8 cellular contexts compared by ENCODE assay signal in genomic region chr3:180601688-180602666, GRCh38. TPM values are rescaled to one million over a fixed set of nuclear protein-coding genes. Genes with fewer than 3 reads are reported as not detected.
DNase-seq lines count a peak whose midpoint lies in the region; ATAC-seq and TF ChIP-seq lines count a peak whose summit lies in the region.

Gene TTC14 (plus strand): TSS chr3:180602163. CDS start chr3:180602262, 99 bp downstream.

- H3K36me3 ChIP-seq in DOHH2 (ENCODE audit: control insufficient read depth, low read length), result peaks cover 41% of the 10 kb centered on the region
- peaks cover 39% of the 10 kb centered on the region for H3K36me3 ChIP-seq in KOPT-K1 (ENCODE audit: insufficient read depth, low read length)
- H3K36me3 ChIP-seq in fibroblast of lung (ENCODE audit: control insufficient read depth, insufficient read depth, low read length), result peaks cover 2% of the 10 kb centered on the region
- peaks cover 9 to 30% (median 19%) of the 10 kb centered on the region in 3 experiments for H3K36me3 ChIP-seq in naive thymus-derived CD4-positive, alpha-beta T cell (ENCODE audit: control insufficient read depth in 2 of 3, insufficient read depth in 3 of 3, low read length in 3 of 3)

- H3K27me3 ChIP-seq in DOHH2 (ENCODE audit: control insufficient read depth, low read length) (no peaks in the 10 kb centered on the region), fibroblast of lung (ENCODE audit: control insufficient read depth, insufficient read depth, low read length) (no peaks in the 10 kb centered on the region)
- H3K27me3 ChIP-seq in naive thymus-derived CD4-positive, alpha-beta T cell (ENCODE audit: control insufficient read depth in 2 of 2, insufficient read depth in 2 of 2, low read length in 2 of 2), result no peaks in the 10 kb centered on the region

- peaks cover 2% of the 10 kb centered on the region; the same call in 1 of the 2 replicates for H3F3A ChIP-seq in DOHH2 (ENCODE audit: control insufficient read depth, insufficient read depth)

- H3K9me2 ChIP-seq in DOHH2 (replicated peaks; ENCODE audit: control insufficient read depth, low read length), result no peaks in the 10 kb centered on the region

- CTCF ChIA-PET in naive thymus-derived CD4-positive, alpha-beta T cell (lab: Charles Lee), result interaction anchor here (1.4 kb wide), 1 partner anchor 77 kb away, joined by 5 read pairs; the partner anchor contains the start of gene CCDC39

- peak within 1 kb of the TSS; percentile 74 for H3K4me2 ChIP-seq in DOHH2 (ENCODE audit: low read length)
- peak within 1 kb of the TSS; percentile 87 for H3K4me2 ChIP-seq in fibroblast of lung (ENCODE audit: extremely low read depth, insufficient read depth, low read length)

- peak within 1 kb of the TSS; percentile 88 for H3K27ac ChIP-seq in DOHH2 (ENCODE audit: low read depth, low read length)
- peak within 1 kb of the TSS; percentile 88 for H3K27ac ChIP-seq in KOPT-K1 (ENCODE audit: low read depth, low read length, poor library complexity, severe bottlenecking)
- peak within 1 kb of the TSS; percentile 86 for H3K27ac ChIP-seq in fibroblast of lung (ENCODE audit: insufficient read depth, low read length)
- H3K27ac ChIP-seq in naive thymus-derived CD4-positive, alpha-beta T cell (ENCODE audit: low read depth, low read length), result peak within 1 kb of the TSS; percentile 88

- peaks cover 12% of the 10 kb centered on the region for H3K9me3 Mint-ChIP-seq in activated T-helper 1 cell treated with anti-CD3 and anti-CD28 coated beads, Interleukin-12 subunit alpha, Interleukin-12 subunit beta, Interleukin-2, Interleukin-4 antibody, amounts not matched to agents 30 ng/mL and 10 ng/mL and 1 ng/mL, durations not matched to agents 14 hours and 24 hours and 36 hours
- peaks cover 0 to 7% (median 4%) of the 10 kb centered on the region in 11 donors for H3K9me3 Mint-ChIP-seq in naive thymus-derived CD4-positive, alpha-beta T cell
- H3K9me3 Mint-ChIP-seq in stimulated activated naive B cell treated with anti-CD40 and anti-IgM and Interleukin-4, amounts not matched to agents 10 μg/mL and 1 μg/mL and 100 μg/mL, for 72 hours, result peaks cover 2 to 4% of the 10 kb centered on the region in 2 donors

- peak; percentile 94 for DNase-seq in RPMI7951 (ENCODE audit: low read depth)
- DNase-seq in activated T-helper 1 cell treated with anti-CD3 and anti-CD28 coated beads, Interleukin-12 subunit alpha, Interleukin-12 subunit beta, Interleukin-2, Interleukin-4 antibody, amounts not matched to agents 30 ng/mL and 10 ng/mL and 1 ng/mL, durations not matched to agents 14 hours and 24 hours and 36 hours (ENCODE audit: low spot score), result peak; percentile 92
- DNase-seq in fibroblast of lung (ENCODE audit: low read depth in 2 of 2), result peak; percentile 95 to 97
- peak; percentile 80 to 94 (median 92) for DNase-seq in naive thymus-derived CD4-positive, alpha-beta T cell
- DNase-seq in stimulated activated naive B cell treated with anti-CD40 and anti-IgM and Interleukin-4, amounts not matched to agents 10 μg/mL and 1 μg/mL and 100 μg/mL, for 72 hours, result peak; percentile 97

- H3K36me3 Mint-ChIP-seq in activated T-helper 1 cell treated with anti-CD3 and anti-CD28 coated beads, Interleukin-12 subunit alpha, Interleukin-12 subunit beta, Interleukin-2, Interleukin-4 antibody, amounts not matched to agents 30 ng/mL and 10 ng/mL and 1 ng/mL, durations not matched to agents 14 hours and 24 hours and 36 hours (ENCODE audit: low read depth), result peaks cover 31% of the 10 kb centered on the region
- peaks cover 4 to 35% (median 23%) of the 10 kb centered on the region in 5 donors for H3K36me3 Mint-ChIP-seq in naive thymus-derived CD4-positive, alpha-beta T cell
- peaks cover 17 to 23% of the 10 kb centered on the region in 2 donors for H3K36me3 Mint-ChIP-seq in stimulated activated naive B cell treated with anti-CD40 and anti-IgM and Interleukin-4, amounts not matched to agents 10 μg/mL and 1 μg/mL and 100 μg/mL, for 72 hours

- peak within 1 kb of the TSS; percentile 88 for H3K9ac ChIP-seq in fibroblast of lung (ENCODE audit: insufficient read depth, low read length)

- intact Hi-C loops in activated T-helper 1 cell treated with anti-CD3 and anti-CD28 coated beads, Interleukin-12 subunit alpha, Interleukin-12 subunit beta, Interleukin-2, Interleukin-4 antibody, amounts not matched to agents 30 ng/mL and 10 ng/mL and 1 ng/mL, durations not matched to agents 14 hours and 24 hours and 36 hours (cut with micrococcal nuclease), result loop anchor here (1.0 to 10.0 kb wide), 11 partner anchors 22 to 1587 kb away; partner anchors contain the start of genes ACTL6A, CCDC39, DNAJC19 and FXR1
- intact Hi-C loops in naive thymus-derived CD4-positive, alpha-beta T cell (cut with micrococcal nuclease), result loop anchor here (1.0 to 10.0 kb wide), 17 partner anchors 15 to 1587 kb away; partner anchors contain the start of genes CCDC39 (in 2 of the 2), FXR1 (in 2 of the 2), MFN1 (in 2 of the 2) and DNAJC19 (in 1 of the 2)

- POLR2A ChIA-PET in naive thymus-derived CD4-positive, alpha-beta T cell (lab: Charles Lee), result interaction anchor here (0.6 to 2.5 kb wide), 12 partner anchors 10 to 1255 kb away, joined by 3 to 27 read pairs (median 4); partner anchors contain the start of genes CCDC39, DNAJC19, FXR1 and MFN1

- H2AFZ ChIP-seq in fibroblast of lung (ENCODE audit: low read length), result peak within 1 kb of the TSS; percentile 98

- peaks cover 20% of the 10 kb centered on the region for H3K4me1 ChIP-seq in DOHH2 (ENCODE audit: control insufficient read depth, low read length)
- no peaks in the 10 kb centered on the region for H3K4me1 ChIP-seq in fibroblast of lung (ENCODE audit: control insufficient read depth, extremely low read depth, insufficient read depth, low read length)
- H3K4me1 ChIP-seq in naive thymus-derived CD4-positive, alpha-beta T cell (ENCODE audit: control insufficient read depth in 2 of 2, insufficient read depth in 2 of 2, low read length in 2 of 2), result peaks cover 12% of the 10 kb centered on the region in 2 donors

- peak within 1 kb of the TSS; percentile 91 for H3K4me3 Mint-ChIP-seq in activated T-helper 1 cell treated with anti-CD3 and anti-CD28 coated beads, Interleukin-12 subunit alpha, Interleukin-12 subunit beta, Interleukin-2, Interleukin-4 antibody, amounts not matched to agents 30 ng/mL and 10 ng/mL and 1 ng/mL, durations not matched to agents 14 hours and 24 hours and 36 hours
- peak within 1 kb of the TSS; percentile 88 to 98 (median 96) for H3K4me3 Mint-ChIP-seq in naive thymus-derived CD4-positive, alpha-beta T cell
- peak within 1 kb of the TSS; percentile 92 to 97 for H3K4me3 Mint-ChIP-seq in stimulated activated naive B cell treated with anti-CD40 and anti-IgM and Interleukin-4, amounts not matched to agents 10 μg/mL and 1 μg/mL and 100 μg/mL, for 72 hours

- H3K9me3 ChIP-seq in DOHH2 (ENCODE audit: control insufficient read depth, insufficient read depth, low read length), result peaks cover 7% of the 10 kb centered on the region; the same call in 1 of the 2 replicates
- no peaks in the 10 kb centered on the region for H3K9me3 ChIP-seq in KOPT-K1 (ENCODE audit: insufficient read depth, low read length, poor library complexity, severe bottlenecking)
- H3K9me3 ChIP-seq in fibroblast of lung (ENCODE audit: control insufficient read depth, insufficient read depth, low read depth, low read length), result no peaks in the 10 kb centered on the region
- no peaks in the 10 kb centered on the region for H3K9me3 ChIP-seq in naive thymus-derived CD4-positive, alpha-beta T cell (ENCODE audit: control insufficient read depth in 2 of 3, low read length in 3 of 3)

- H3K4me1 Mint-ChIP-seq in activated T-helper 1 cell treated with anti-CD3 and anti-CD28 coated beads, Interleukin-12 subunit alpha, Interleukin-12 subunit beta, Interleukin-2, Interleukin-4 antibody, amounts not matched to agents 30 ng/mL and 10 ng/mL and 1 ng/mL, durations not matched to agents 14 hours and 24 hours and 36 hours (ENCODE audit: low read depth), result peaks cover 23% of the 10 kb centered on the region
- peaks cover 14 to 47% (median 39%) of the 10 kb centered on the region in 7 donors for H3K4me1 Mint-ChIP-seq in naive thymus-derived CD4-positive, alpha-beta T cell
- peaks cover 4 to 17% of the 10 kb centered on the region in 2 donors for H3K4me1 Mint-ChIP-seq in stimulated activated naive B cell treated with anti-CD40 and anti-IgM and Interleukin-4, amounts not matched to agents 10 μg/mL and 1 μg/mL and 100 μg/mL, for 72 hours

- H4K20me1 ChIP-seq in DOHH2 (ENCODE audit: control insufficient read depth, insufficient read depth, low read depth, low read length), result no peaks in the 10 kb centered on the region; the same call in 1 of the 2 replicates
- no peaks in the 10 kb centered on the region for H4K20me1 ChIP-seq in fibroblast of lung (ENCODE audit: control insufficient read depth, extremely low read depth, insufficient read depth, low read length)

- H3K4me3 ChIP-seq in DOHH2 (ENCODE audit: low read length), result peak within 1 kb of the TSS; percentile 93
- H3K4me3 ChIP-seq in fibroblast of lung (replicated peaks in 1 of 4; ENCODE audit: control extremely low read depth in 1 of 4, insufficient read depth in 1 of 4, low read depth in 3 of 4, low read length in 4 of 4), result peak within 1 kb of the TSS; percentile 83 to 98 (median 87)
- peak within 1 kb of the TSS; percentile 92 for H3K4me3 ChIP-seq in naive thymus-derived CD4-positive, alpha-beta T cell (ENCODE audit: low read length)

- TF ChIP-seq CTCF in DOHH2 (IDR thresholded peaks at IDR 0.05; ENCODE audit: low read depth, low read length, poor library complexity, severe bottlenecking) (peak; percentile 50), fibroblast of lung (conservative IDR thresholded peaks at IDR 0.05 in 1 of 2, IDR thresholded peaks at IDR 0.05 in 1 of 2; ENCODE audit: low read depth in 1 of 2, low read length in 2 of 2) (no peak)

- peaks cover 20% of the 10 kb centered on the region for H3K27me3 Mint-ChIP-seq in activated T-helper 1 cell treated with anti-CD3 and anti-CD28 coated beads, Interleukin-12 subunit alpha, Interleukin-12 subunit beta, Interleukin-2, Interleukin-4 antibody, amounts not matched to agents 30 ng/mL and 10 ng/mL and 1 ng/mL, durations not matched to agents 14 hours and 24 hours and 36 hours (ENCODE audit: insufficient read depth)
- peaks cover 4 to 23% (median 18%) of the 10 kb centered on the region in 5 donors for H3K27me3 Mint-ChIP-seq in naive thymus-derived CD4-positive, alpha-beta T cell
- H3K27me3 Mint-ChIP-seq in stimulated activated naive B cell treated with anti-CD40 and anti-IgM and Interleukin-4, amounts not matched to agents 10 μg/mL and 1 μg/mL and 100 μg/mL, for 72 hours, result peaks cover 19 to 20% of the 10 kb centered on the region in 2 donors

- H3K79me2 ChIP-seq in DOHH2 (ENCODE audit: control insufficient read depth, low read length), result peaks cover 23% of the 10 kb centered on the region
- H3K79me2 ChIP-seq in fibroblast of lung (ENCODE audit: control insufficient read depth, insufficient read depth, low read length), result peaks cover 25% of the 10 kb centered on the region

- peak; percentile 97 for ATAC-seq in GM21786 (IDR thresholded peaks at IDR 0.05; ENCODE audit: unreplicated experiment)
- ATAC-seq in naive thymus-derived CD4-positive, alpha-beta T cell, result peak; percentile 94
- peak; percentile 97 for ATAC-seq in stimulated activated naive B cell treated with anti-CD40 and anti-IgM and Interleukin-4, amounts not matched to agents 10 μg/mL and 1 μg/mL and 100 μg/mL, for 72 hours (replicated peaks)

- H3K27ac Mint-ChIP-seq in activated T-helper 1 cell treated with anti-CD3 and anti-CD28 coated beads, Interleukin-12 subunit alpha, Interleukin-12 subunit beta, Interleukin-2, Interleukin-4 antibody, amounts not matched to agents 30 ng/mL and 10 ng/mL and 1 ng/mL, durations not matched to agents 14 hours and 24 hours and 36 hours, result peak within 1 kb of the TSS; percentile 95
- peak within 1 kb of the TSS; percentile 92 to 99 (median 97) for H3K27ac Mint-ChIP-seq in naive thymus-derived CD4-positive, alpha-beta T cell
- peak within 1 kb of the TSS; percentile 96 for H3K27ac Mint-ChIP-seq in stimulated activated naive B cell treated with anti-CD40 and anti-IgM and Interleukin-4, amounts not matched to agents 10 μg/mL and 1 μg/mL and 100 μg/mL, for 72 hours

RNA-seq across cellular contexts. Expression of gene TTC14, which starts in this region (rescaled TPM):
- 19.1 and 30.9 TPM in 2 replicates for total RNA-seq in RPMI7951 (2014; rRNA removed; shearing (Covaris generic))
- total RNA-seq in activated T-helper 1 cell treated with anti-CD3 and anti-CD28 coated beads, Interleukin-12 subunit alpha, Interleukin-12 subunit beta, Interleukin-2, Interleukin-4 antibody, amounts not matched to agents 30 ng/mL and 10 ng/mL and 1 ng/mL, durations not matched to agents 14 hours and 24 hours and 36 hours, result 43.9 and 50.0 TPM in 2 replicates
- total RNA-seq in fibroblast of lung, result 23.9 and 33.4 TPM in 2 replicates
- 15.7 and 24.1 TPM in 2 replicates for polyA plus RNA-seq in fibroblast of lung
- polyA plus RNA-seq in fibroblast of lung (2012), result 10.4 and 11.9 TPM in 2 replicates
- 1.4 and 2.3 TPM in 2 replicates for polyA minus RNA-seq in fibroblast of lung (ENCODE audit: low replicate concordance)
- total RNA-seq in naive thymus-derived CD4-positive, alpha-beta T cell, result 100 to 1,000 TPM in 3 of 5 experiments, 10 to 100 TPM in 2; 76.5 to 201 (median 103) TPM
- polyA plus RNA-seq in naive thymus-derived CD4-positive, alpha-beta T cell, result 10 to 100 TPM; 18.7 to 31.9 TPM

Comparison
In these comparisons a context has a peak if more than half of its experiments do, and no peak if none do; other contexts are left out.
1. Peak in every context shown above with its lines: DNase-seq, ATAC-seq, H3K4me3 ChIP-seq and H3K27ac ChIP-seq.